21 cellular contexts compared by ENCODE assay signal in the genomic region with DNA sequence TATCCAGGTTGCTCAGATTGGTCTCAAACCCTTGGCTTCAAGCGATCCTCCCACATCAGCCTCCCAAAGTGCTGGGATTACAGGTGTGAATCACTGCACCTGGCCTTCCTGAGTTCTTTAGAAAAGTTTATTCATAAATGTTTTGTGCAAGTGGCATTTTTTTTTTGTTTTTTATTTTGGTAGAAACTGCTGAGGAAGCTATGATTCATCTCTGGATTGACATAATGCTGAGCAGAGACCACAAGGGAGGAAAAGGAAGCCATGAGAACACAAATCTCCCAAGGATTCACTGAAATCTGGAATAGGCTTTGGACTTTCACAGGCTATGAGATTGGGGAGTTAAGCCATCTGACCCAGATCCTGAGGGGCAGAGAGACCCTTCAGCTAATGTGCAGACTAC. TPM values are rescaled to one million over a fixed set of nuclear protein-coding genes. Genes with fewer than 3 reads are reported as not detected.
DNase-seq lines count a peak whose midpoint lies in the region; ATAC-seq lines count a peak whose summit lies in the region.
"Had no signal": no experiment of that assay in that cellular context is flagged by ENCODE, and none has a peak within 500 bp of the region (broad histone marks: within the 10 kb centered on the region; RNA-seq: fewer than 3 reads in every experiment).

No MANE protein-coding gene starts in this region.

- no peaks in the 10 kb centered on the region for H3F3A ChIP-seq in GM23248 (ENCODE audit: insufficient read depth)

- no peaks in the 10 kb centered on the region for H4K20me1 ChIP-seq in GM23248 (ENCODE audit: insufficient read depth)

- no peaks in the 10 kb centered on the region for H3K36me3 ChIP-seq in GM23248 (ENCODE audit: low read depth)
- H3K36me3 ChIP-seq in naive thymus-derived CD4-positive, alpha-beta T cell (ENCODE audit: control insufficient read depth in 2 of 3, insufficient read depth in 3 of 3, low read length in 3 of 3): no peaks in the 10 kb centered on the region
- H3K36me3 ChIP-seq: heart left ventricle, right atrium auricular region, SJCRH30, stomach had no signal

- POLR2A ChIA-PET in naive thymus-derived CD4-positive, alpha-beta T cell (lab: Charles Lee): no interaction called here

- H2AFZ ChIP-seq in GM23248: no peak overlapping the region

- in situ Hi-C loops in GM23248 (cut with MboI): no loop called here

- H3K4me2 ChIP-seq in GM23248 (ENCODE audit: unreplicated experiment): no peak overlapping the region

- peak overlapping the region; percentile 89 for H3K27ac Mint-ChIP-seq in dendritic cell treated with granulocyte-macrophage colony-stimulating factor and Interleukin-4, amounts not matched to agents 40 ng/mL and 50 ng/mL, for 4 days
- H3K27ac Mint-ChIP-seq in naive thymus-derived CD4-positive, alpha-beta T cell: no peak overlapping the region
- H3K27ac Mint-ChIP-seq: H9; T-helper 2 cell treated with Interferon-gamma antibody and Interleukin-4, amounts not matched to agents 5 μg/mL and 100 μg/mL, for 36 hours had no signal

- ATAC-seq in naive thymus-derived CD4-positive, alpha-beta T cell: peak; percentile 50
- ATAC-seq in HG02938 (IDR thresholded peaks at IDR 0.05; ENCODE audit: unreplicated experiment) (no peak), HG02759 (IDR thresholded peaks at IDR 0.05; ENCODE audit: unreplicated experiment) (no peak)
- ATAC-seq: heart left ventricle had no signal

- no peaks in the 10 kb centered on the region for H3K9me3 Mint-ChIP-seq in dendritic cell treated with granulocyte-macrophage colony-stimulating factor and Interleukin-4, amounts not matched to agents 40 ng/mL and 50 ng/mL, for 4 days
- H3K9me3 Mint-ChIP-seq in naive thymus-derived CD4-positive, alpha-beta T cell: peaks cover 0 to 12% (median 3%) of the 10 kb centered on the region in 11 donors
- H3K9me3 Mint-ChIP-seq: H9; IgD-negative memory B cell; T-helper 2 cell treated with Interferon-gamma antibody and Interleukin-4, amounts not matched to agents 5 μg/mL and 100 μg/mL, for 36 hours had no signal

- H3K4me1 ChIP-seq in GM23248 (ENCODE audit: insufficient read depth): 0 out of 2 replicates have a peak, but pooled peaks cover 14% of the 10 kb centered on the region
- H3K4me1 ChIP-seq in naive thymus-derived CD4-positive, alpha-beta T cell (ENCODE audit: control insufficient read depth in 2 of 2, insufficient read depth in 2 of 2, low read length in 2 of 2): no peaks in the 10 kb centered on the region
- H3K4me1 ChIP-seq: Caco-2, SJCRH30 had no signal

- peak overlapping the region; percentile 23 for H3K4me3 Mint-ChIP-seq in dendritic cell treated with granulocyte-macrophage colony-stimulating factor and Interleukin-4, amounts not matched to agents 40 ng/mL and 50 ng/mL, for 4 days
- no peak overlapping the region for H3K4me3 Mint-ChIP-seq in naive thymus-derived CD4-positive, alpha-beta T cell
- H3K4me3 Mint-ChIP-seq: H9; T-helper 2 cell treated with Interferon-gamma antibody and Interleukin-4, amounts not matched to agents 5 μg/mL and 100 μg/mL, for 36 hours had no signal

- CTCF ChIA-PET in naive thymus-derived CD4-positive, alpha-beta T cell (lab: Charles Lee): no interaction called here

- H3K36me3 Mint-ChIP-seq in dendritic cell treated with granulocyte-macrophage colony-stimulating factor and Interleukin-4, amounts not matched to agents 40 ng/mL and 50 ng/mL, for 4 days (ENCODE audit: low read depth): no peaks in the 10 kb centered on the region
- H3K36me3 Mint-ChIP-seq in naive thymus-derived CD4-positive, alpha-beta T cell: peaks cover 0 to 7% (median 0%) of the 10 kb centered on the region in 5 donors
- H3K36me3 Mint-ChIP-seq: IgD-negative memory B cell had no signal

- no peaks in the 10 kb centered on the region for H3K9me3 ChIP-seq in GM23248 (ENCODE audit: low read depth)
- no peaks in the 10 kb centered on the region for H3K9me3 ChIP-seq in naive thymus-derived CD4-positive, alpha-beta T cell (ENCODE audit: control insufficient read depth in 2 of 3, low read length in 3 of 3)
- H3K9me3 ChIP-seq: Caco-2, heart left ventricle, right atrium auricular region, SJCRH30, stomach had no signal

- DNase-seq in GM23248 (peak; percentile 60), NOMO-1 (lab: John Stamatoyannopoulos, UW; ENCODE audit: unreplicated experiment in 2 of 2) (peak; percentile 14 to 65), NCI-H1105 (lab: John Stamatoyannopoulos, UW) (no peak), epidermal melanocyte (ENCODE audit: insufficient read length, low spot score) (no peak)
- no peak for DNase-seq in naive thymus-derived CD4-positive, alpha-beta T cell
- DNase-seq: activated CD4-positive, CD25-positive, alpha-beta regulatory T cell treated with anti-CD3 and anti-CD28 coated beads, Interleukin-2, amount 50 U/mL, for 72 hours; Caco-2; H9; heart left ventricle; NCI-H1417 treated with DMSO at 0.1 percent for 48 hours; NCI-H2227 treated with DMSO at 0.1 percent for 48 hours; SJCRH30; stomach had no signal

- peaks cover 8% of the 10 kb centered on the region for H3K27me3 Mint-ChIP-seq in dendritic cell treated with granulocyte-macrophage colony-stimulating factor and Interleukin-4, amounts not matched to agents 40 ng/mL and 50 ng/mL, for 4 days
- peaks cover 53 to 69% (median 65%) of the 10 kb centered on the region in 5 donors for H3K27me3 Mint-ChIP-seq in naive thymus-derived CD4-positive, alpha-beta T cell

- intact Hi-C loops in dendritic cell treated with granulocyte-macrophage colony-stimulating factor and Interleukin-4, amounts not matched to agents 40 ng/mL and 50 ng/mL, for 4 days (cut with micrococcal nuclease): no loop called here
- intact Hi-C loops in naive thymus-derived CD4-positive, alpha-beta T cell (cut with micrococcal nuclease): no loop called here

- peaks cover 87% of the 10 kb centered on the region for H3K4me1 Mint-ChIP-seq in dendritic cell treated with granulocyte-macrophage colony-stimulating factor and Interleukin-4, amounts not matched to agents 40 ng/mL and 50 ng/mL, for 4 days (ENCODE audit: low read depth)
- H3K4me1 Mint-ChIP-seq in naive thymus-derived CD4-positive, alpha-beta T cell: peaks cover 0 to 22% (median 0%) of the 10 kb centered on the region in 7 donors

- no peak overlapping the region for H3K4me3 ChIP-seq in GM23248
- no peak overlapping the region for H3K4me3 ChIP-seq in naive thymus-derived CD4-positive, alpha-beta T cell (ENCODE audit: low read length)
- H3K4me3 ChIP-seq: heart left ventricle, right atrium auricular region, SJCRH30, stomach had no signal

- H3K9me2 ChIP-seq in GM23248 (ENCODE audit: insufficient read depth): no peaks in the 10 kb centered on the region

- WGBS in GM23248 (ENCODE audit: low coverage in 1 of 2, low lambda C conversion rate in 2 of 2, missing lambda C conversion rate in 2 of 2), 2 experiments: 93 to 97% methylated on average over 1 of the region's 1 CpG

- H3K9ac ChIP-seq in GM23248: no peak overlapping the region

- no peak overlapping the region for H3K27ac ChIP-seq in GM23248
- H3K27ac ChIP-seq in naive thymus-derived CD4-positive, alpha-beta T cell (ENCODE audit: low read depth, low read length): no peak overlapping the region
- H3K27ac ChIP-seq: epithelial cell of prostate, right atrium auricular region, SJCRH30 had no signal

- H3K79me2 ChIP-seq in GM23248 (ENCODE audit: insufficient read depth): no peaks in the 10 kb centered on the region

- no peaks in the 10 kb centered on the region for H3K27me3 ChIP-seq in GM23248 (replicated peaks; ENCODE audit: insufficient read depth)
- H3K27me3 ChIP-seq in naive thymus-derived CD4-positive, alpha-beta T cell (ENCODE audit: control insufficient read depth in 2 of 2, insufficient read depth in 2 of 2, low read length in 2 of 2): no peaks in the 10 kb centered on the region
- H3K27me3 ChIP-seq: right atrium auricular region, SJCRH30 had no signal

RNA-seq across cellular contexts. Expression of gene SLC46A2, which starts 3.4 kb away (rescaled TPM):
- not detected in 2 replicates for total RNA-seq in GM23248 (2014; rRNA removed; shearing (Covaris generic))
- polyA plus RNA-seq in GM23248 (2016; fragmentation: Nextera tagmentation; extraction: Ambion mirVana): 0.10 TPM in 1 of 2 replicates, not detected in the other
- 1 to 10 TPM in 1 of 5 experiments, under 1 TPM in 1, not detected in 3; 0.27 to 4.1 TPM for total RNA-seq in naive thymus-derived CD4-positive, alpha-beta T cell
- polyA plus RNA-seq in naive thymus-derived CD4-positive, alpha-beta T cell: under 1 TPM in 1 of 2 donors, not detected in 1; 0.12 TPM
- total RNA-seq: Caco-2, H9, kidney epithelial cell, SJCRH30, stomach had no signal
- polyA plus RNA-seq: IgD-negative memory B cell had no signal

Comparison
In these comparisons a context has a peak if more than half of its experiments do, and no peak if none do; other contexts are left out.
1. DNase-seq: peak in GM23248 (single experiment) and NOMO-1 (2 of 2); none in naive thymus-derived CD4-positive, alpha-beta T cell (0 of 9), NCI-H1105 (single experiment) and epidermal melanocyte (single experiment).